In the genomic region with DNA sequence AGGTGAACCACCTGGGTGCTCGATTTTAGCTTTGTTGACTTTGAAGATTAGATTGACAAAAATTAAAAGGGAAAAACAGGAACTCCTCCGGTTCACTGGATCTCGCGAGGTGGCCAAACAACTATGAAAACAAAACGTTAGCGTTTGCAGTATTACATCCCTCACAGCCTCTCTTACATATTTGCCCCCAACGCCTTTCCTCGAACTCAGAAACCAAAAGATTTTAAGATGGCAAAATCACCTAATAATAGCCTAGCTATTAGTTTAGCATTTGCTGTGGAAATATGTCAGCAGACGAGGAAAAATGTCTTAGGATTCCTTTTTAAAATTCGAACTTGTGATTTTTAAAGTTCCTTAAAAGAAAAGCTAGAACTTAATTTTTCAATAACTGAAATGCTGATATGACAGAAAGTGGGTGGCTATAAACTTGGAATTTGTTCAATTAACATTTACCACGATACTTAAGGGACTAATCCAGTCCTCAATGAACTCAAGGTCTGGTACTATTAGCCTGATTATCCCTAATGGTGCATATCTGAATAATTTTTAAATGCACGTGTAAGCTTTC, we compare ENCODE assay signal across 8 cellular contexts. TPM values are rescaled to one million over a fixed set of nuclear protein-coding genes. Genes with fewer than 3 reads are reported as not detected.
A peak's percentile ranks its signal among the peaks of the same experiment; 100 is the strongest.
DNase-seq lines count a peak whose midpoint lies in the region; ATAC-seq and TF ChIP-seq lines count a peak whose summit lies in the region.

No MANE protein-coding gene starts in this region.

- H3K9ac ChIP-seq in KMS-11: peak overlapping the region; percentile 64; the same call in 1 of the 2 replicates

- TF ChIP-seq CTCF in GM10248 (IDR thresholded peaks at IDR 0.05; ENCODE audit: control extremely low read depth, extremely low read depth, low read depth, missing control alignments): no peak
- TF ChIP-seq CTCF in KMS-11 (conservative IDR thresholded peaks at IDR 0.05; ENCODE audit: low read depth, low read length): no peak
- TF ChIP-seq CTCF in ascending aorta (IDR thresholded peaks at IDR 0.05): no peak

- peak overlapping the region; percentile 97 to 100 for H3K4me3 Mint-ChIP-seq in stimulated activated naive CD8-positive, alpha-beta T cell treated with anti-CD3 and anti-CD28 coated beads, Interleukin-15, amount 100 ng/mL, for 72 hours

- intact Hi-C loops in ascending aorta (cut with DNase I): loop anchor here (2.0 to 5.0 kb wide), 4 partner anchors 47 to 521 kb away; a partner anchor contains a TSS

- CTCF ChIA-PET in GM10248 (lab: Yijun Ruan, JAX): interaction anchor here (3.2 kb wide), 1 partner anchor 8 kb away, joined by 15 read pairs; no protein-coding TSS in a partner anchor

- H3K4me1 ChIP-seq in KMS-11 (ENCODE audit: low read depth, poor library complexity, severe bottlenecking) (peaks cover 6% of the 10 kb centered on the region), ascending aorta (no peaks in the 10 kb centered on the region)

- H3K27me3 Mint-ChIP-seq in stimulated activated naive CD8-positive, alpha-beta T cell treated with anti-CD3 and anti-CD28 coated beads, Interleukin-15, amount 100 ng/mL, for 72 hours: no peaks in the 10 kb centered on the region

- peak; percentile 40 for ATAC-seq in GM21528 (IDR thresholded peaks at IDR 0.05; ENCODE audit: low FRiP score, unreplicated experiment)
- peak; percentile 26 for ATAC-seq in stimulated activated naive CD8-positive, alpha-beta T cell treated with anti-CD3 and anti-CD28 coated beads, Interleukin-15, amount 100 ng/mL, for 72 hours

- no peaks in the 10 kb centered on the region for H4K20me1 ChIP-seq in KMS-11 (ENCODE audit: insufficient read depth)

- H3K9me3 ChIP-seq in ascending aorta (no peaks in the 10 kb centered on the region), iPS-18c (ENCODE audit: control insufficient read depth, insufficient read depth, low read length) (no peaks in the 10 kb centered on the region)

- H2AFZ ChIP-seq in KMS-11 (ENCODE audit: low read depth): peak overlapping the region; percentile 91

- peak overlapping the region; percentile 98 for H3K27ac Mint-ChIP-seq in stimulated activated naive CD8-positive, alpha-beta T cell treated with anti-CD3 and anti-CD28 coated beads, Interleukin-15, amount 100 ng/mL, for 72 hours

- H3K4me1 Mint-ChIP-seq in stimulated activated naive CD8-positive, alpha-beta T cell treated with anti-CD3 and anti-CD28 coated beads, Interleukin-15, amount 100 ng/mL, for 72 hours: peaks cover 40% of the 10 kb centered on the region

- DNase-seq in GM10248 (ENCODE audit: extremely low spot score) (peak; percentile 67), ascending aorta (ENCODE audit: low spot score in 2 of 2) (no peak), H4 (ENCODE audit: low spot score) (no peak), NCI-H1105 treated with DMSO at 0.1 percent for 48 hours (lab: John Stamatoyannopoulos, UW) (no peak)
- DNase-seq in stimulated activated naive CD8-positive, alpha-beta T cell treated with anti-CD3 and anti-CD28 coated beads, Interleukin-15, amount 100 ng/mL, for 72 hours: no peak

- POLR2A ChIA-PET in GM10248 (lab: Yijun Ruan, JAX): no interaction called here

- H3K27me3 ChIP-seq in KMS-11 (ENCODE audit: insufficient read depth, low read depth) (no peaks in the 10 kb centered on the region), ascending aorta (no peaks in the 10 kb centered on the region)

- H3K36me3 ChIP-seq in KMS-11 (ENCODE audit: insufficient read depth) (no peaks in the 10 kb centered on the region), ascending aorta (no peaks in the 10 kb centered on the region)

- no peaks in the 10 kb centered on the region for H3K9me3 Mint-ChIP-seq in stimulated activated naive CD8-positive, alpha-beta T cell treated with anti-CD3 and anti-CD28 coated beads, Interleukin-15, amount 100 ng/mL, for 72 hours

- peak overlapping the region; percentile 95 for H3K4me2 ChIP-seq in KMS-11

- H3K79me2 ChIP-seq in KMS-11 (ENCODE audit: insufficient read depth, low read depth): no peaks in the 10 kb centered on the region

- H3K4me3 ChIP-seq in KMS-11 (IDR thresholded peaks at IDR 0.05; ENCODE audit: insufficient read depth, low read depth, low read length) (peak overlapping the region; percentile 13), ascending aorta (peak overlapping the region; percentile 91 to 96), iPS-18c (ENCODE audit: insufficient read depth, low read depth, low read length) (peak overlapping the region; percentile 79; the same call in 1 of the 2 replicates)

- H3K27ac ChIP-seq in KMS-11 (peak overlapping the region; percentile 39), ascending aorta (peak overlapping the region; percentile 91 to 92)

RNA-seq across cellular contexts. Expression of a gene that starts 0.5 kb away (rescaled TPM):
- 6.1 TPM for total RNA-seq in ascending aorta
- total RNA-seq in H4 (2014; rRNA removed; shearing (Covaris generic)): 3.2 and 5.0 TPM in 2 replicates

RNA-seq across cellular contexts. Expression of a gene that starts 48.2 kb away (rescaled TPM):
- 5.9 TPM for total RNA-seq in ascending aorta
- total RNA-seq in H4 (2014; rRNA removed; shearing (Covaris generic)): 37.7 and 49.4 TPM in 2 replicates

Comparison
In these comparisons a context has a peak if more than half of its experiments do, and no peak if none do; other contexts are left out.
1. H3K4me3 ChIP-seq: peak in every context shown above with its lines; median percentile 94 in ascending aorta; 79 in iPS-18c; 13 in KMS-11.